15 cellular contexts compared by ENCODE assay signal in genomic region chr9:68552700-68553099, GRCh38. TPM values are rescaled to one million over a fixed set of nuclear protein-coding genes. Genes with fewer than 3 reads are reported as not detected.
DNase-seq lines count a peak whose midpoint lies in the region; ATAC-seq and TF ChIP-seq lines count a peak whose summit lies in the region.
"Had no signal": no experiment of that assay in that cellular context is flagged by ENCODE, and none has a peak within 500 bp of the region (broad histone marks: within the 10 kb centered on the region; RNA-seq: fewer than 3 reads in every experiment).

No MANE protein-coding gene starts in this region.

- H3K36me3 ChIP-seq in gastroesophageal sphincter (no peaks in the 10 kb centered on the region), Peyer's patch (no peaks in the 10 kb centered on the region)

- 14 to 27% methylated on average over 3 of the region's 3 CpGs for WGBS in gastroesophageal sphincter (ENCODE audit: low coverage in 1 of 2), 2 donors

- TF ChIP-seq CTCF in gastroesophageal sphincter (IDR thresholded peaks at IDR 0.05) (no peak), Peyer's patch (IDR thresholded peaks at IDR 0.05) (peak in 3 of 6 experiments; percentile 13 to 25 (median 20))

- peak; percentile 25 for DNase-seq in HT-29 (ENCODE audit: low spot score)
- peak; percentile 71 for DNase-seq in amniotic epithelial cell (ENCODE audit: low read depth)
- DNase-seq in stromal cell of bone marrow (ENCODE audit: low read depth), result peak; percentile 30
- DNase-seq in stimulated activated CD4-positive, alpha-beta T cell treated with anti-CD3 and anti-CD28 coated beads, Interleukin-12 subunit alpha, Interleukin-12 subunit beta, amount 100 ng/mL, for 4 hours, result no peak
- no peak for DNase-seq in Peyer's patch
- no peak for DNase-seq in NCI-H1105 (lab: John Stamatoyannopoulos, UW)
- DNase-seq: DMS79; Karpas-422; NCI-H510A; occipital lobe; SHP77; stimulated activated CD4-positive, alpha-beta T cell treated with anti-CD3 and anti-CD28 coated beads, Interleukin-4, amount 100 ng/mL, for 1 hour; stimulated activated naive CD4-positive, alpha-beta T cell treated with Interleukin-2 at 50 U/mL for 16 hours had no signal

- TF ChIP-seq EP300 in gastroesophageal sphincter (IDR thresholded peaks at IDR 0.05), result no peak

- H3K27ac ChIP-seq in gastroesophageal sphincter, result peak overlapping the region; percentile 65 to 81 (median 76)
- H3K27ac ChIP-seq in Peyer's patch, result peak overlapping the region in 2 of 4 donors; percentile 14 to 74

- TF ChIP-seq POLR2A in gastroesophageal sphincter (IDR thresholded peaks at IDR 0.05) (no peak), Peyer's patch (IDR thresholded peaks at IDR 0.05) (no peak)

- H3K4me1 ChIP-seq in gastroesophageal sphincter (peaks cover 0 to 29% (median 0%) of the 10 kb centered on the region in 3 donors), Peyer's patch (peaks cover 0 to 14% (median 0%) of the 10 kb centered on the region in 4 donors)

- no peaks in the 10 kb centered on the region for H3K27me3 ChIP-seq in gastroesophageal sphincter
- no peaks in the 10 kb centered on the region for H3K27me3 ChIP-seq in Peyer's patch

- ATAC-seq in gastroesophageal sphincter, result peak; percentile 71

- H3K4me3 ChIP-seq in gastroesophageal sphincter (no peak overlapping the region), Peyer's patch (no peak overlapping the region)

- H3K9me3 ChIP-seq in gastroesophageal sphincter, result no peaks in the 10 kb centered on the region
- H3K9me3 ChIP-seq in Peyer's patch, result no peaks in the 10 kb centered on the region

RNA-seq across cellular contexts. Expression of gene TMEM252, which starts 12.0 kb away (rescaled TPM):
- total RNA-seq in HT-29 (2014; rRNA removed; shearing (Covaris generic)), result 0.15 and 0.26 TPM in 2 replicates
- under 1 TPM in 1 of 4 donors, not detected in 3; 0.67 TPM for total RNA-seq in gastroesophageal sphincter
- 10 to 100 TPM in 3 of 4 donors, not detected in 1; 47.3 to 66.8 (median 55.3) TPM for total RNA-seq in Peyer's patch
- total RNA-seq: kidney epithelial cell, occipital lobe had no signal

Comparison
In these comparisons a context has a peak if more than half of its experiments do, and no peak if none do; other contexts are left out.
1. DNase-seq: peak in HT-29 (single experiment), amniotic epithelial cell (single experiment) and stromal cell of bone marrow (single experiment); none in stimulated activated CD4-positive, alpha-beta T cell treated with anti-CD3 and anti-CD28 coated beads, Interleukin-12 subunit alpha, Interleukin-12 subunit beta, amount 100 ng/mL, for 4 hours (single experiment), Peyer's patch (0 of 3) and NCI-H1105 (single experiment).